ENCODE assay signal across 9 cellular contexts in genomic region chr7:94621120-94621519, GRCh38. TPM values are rescaled to one million over a fixed set of nuclear protein-coding genes. Genes with fewer than 3 reads are reported as not detected.
DNase-seq lines count a peak whose midpoint lies in the region; ATAC-seq, FAIRE-seq and TF ChIP-seq lines count a peak whose summit lies in the region.
"Had no signal": no experiment of that assay in that cellular context is flagged by ENCODE, and none has a peak within 500 bp of the region (broad histone marks: within the 10 kb centered on the region; RNA-seq: fewer than 3 reads in every experiment).

No MANE protein-coding gene starts in this region.

- H3K9me3 Mint-ChIP-seq in effector memory CD8-positive, alpha-beta T cell, result no peaks in the 10 kb centered on the region

- ATAC-seq in GM21717 (IDR thresholded peaks at IDR 0.05; ENCODE audit: unreplicated experiment), result peak; percentile 11
- no peak for ATAC-seq in effector memory CD8-positive, alpha-beta T cell (replicated peaks)

- no peaks in the 10 kb centered on the region for H3K9me1 ChIP-seq in keratinocyte (ENCODE audit: control insufficient read depth, extremely low read depth, insufficient read depth, low read length)

- DNase-seq in keratinocyte (ENCODE audit: low read depth, low spot score) (no peak), NCI-H748 (lab: John Stamatoyannopoulos, UW; ENCODE audit: unreplicated experiment) (no peak), NCI-H2029 (lab: John Stamatoyannopoulos, UW) (no peak), NCI-H1694 (lab: John Stamatoyannopoulos, UW) (no peak)
- no peak for DNase-seq in effector memory CD8-positive, alpha-beta T cell

- H3K27me3 Mint-ChIP-seq in effector memory CD8-positive, alpha-beta T cell, result no peaks in the 10 kb centered on the region

- H2AFZ ChIP-seq in KMS-11 (ENCODE audit: low read depth) (peak overlapping the region; percentile 7; the same call in 1 of the 2 replicates), keratinocyte (ENCODE audit: control insufficient read depth, low read length) (no peak overlapping the region)

- no peaks in the 10 kb centered on the region for H3K27me3 ChIP-seq in BLaER1
- H3K27me3 ChIP-seq in KMS-11 (ENCODE audit: insufficient read depth, low read depth), result no peaks in the 10 kb centered on the region
- H3K27me3 ChIP-seq in keratinocyte (ENCODE audit: control insufficient read depth, extremely low read depth, insufficient read depth, low read length), result no peaks in the 10 kb centered on the region

- H3K27ac Mint-ChIP-seq in effector memory CD8-positive, alpha-beta T cell, result no peak overlapping the region
- H3K27ac Mint-ChIP-seq: activated CD4-positive, alpha-beta T cell treated with anti-CD3 and anti-CD28 coated beads for 36 hours had no signal

- H3K4me2 ChIP-seq in BLaER1 (peak overlapping the region; percentile 48), KMS-11 (peak overlapping the region; percentile 56), keratinocyte (ENCODE audit: control insufficient read depth, extremely low read depth, insufficient read depth, low read depth, low read length) (no peak overlapping the region)

- no peak overlapping the region for H3K27ac ChIP-seq in BLaER1
- peak overlapping the region; percentile 82 for H3K27ac ChIP-seq in KMS-11
- peak overlapping the region; percentile 36 for H3K27ac ChIP-seq in keratinocyte (ENCODE audit: control insufficient read depth, insufficient read depth, low read length)

- H3K4me3 Mint-ChIP-seq in effector memory CD8-positive, alpha-beta T cell, result no peak overlapping the region
- H3K4me3 Mint-ChIP-seq: activated CD4-positive, alpha-beta T cell treated with anti-CD3 and anti-CD28 coated beads for 36 hours had no signal

- H3K9ac ChIP-seq in BLaER1 (no peak overlapping the region), KMS-11 (peak overlapping the region; percentile 20; the same call in 1 of the 2 replicates), keratinocyte (ENCODE audit: control insufficient read depth, extremely low read depth, insufficient read depth, low read length) (no peak overlapping the region)

- TF ChIP-seq CTCF in KMS-11 (conservative IDR thresholded peaks at IDR 0.05; ENCODE audit: low read depth, low read length) (no peak), keratinocyte (optimal IDR thresholded peaks at IDR 0.05 in 1 of 3, IDR thresholded peaks at IDR 0.05 in 1 of 3, conservative IDR thresholded peaks at IDR 0.05 in 1 of 3; ENCODE audit: extremely low read depth in 1 of 3, insufficient read depth in 2 of 3, low read length in 3 of 3) (no peak)

- H3K4me1 Mint-ChIP-seq in effector memory CD8-positive, alpha-beta T cell (ENCODE audit: low read depth in 2 of 2), result peaks cover 0 to 3% of the 10 kb centered on the region in 2 donors

- H3K79me2 ChIP-seq in KMS-11 (ENCODE audit: insufficient read depth, low read depth), result no peaks in the 10 kb centered on the region; the same call in 1 of the 2 replicates
- H3K79me2 ChIP-seq in keratinocyte (ENCODE audit: control insufficient read depth, insufficient read depth, low read length), result no peaks in the 10 kb centered on the region

- FAIRE-seq in keratinocyte (lab: Jason Lieb, UNC), result no peak

- H3K4me3 ChIP-seq in BLaER1 (no peak overlapping the region), KMS-11 (IDR thresholded peaks at IDR 0.05; ENCODE audit: insufficient read depth, low read depth, low read length) (no peak overlapping the region), keratinocyte (ENCODE audit: control insufficient read depth in 2 of 3, extremely low read depth in 1 of 3, insufficient read depth in 2 of 3, low read depth in 1 of 3, low read length in 3 of 3) (no peak overlapping the region)

- H3K36me3 ChIP-seq in BLaER1 (no peaks in the 10 kb centered on the region), KMS-11 (ENCODE audit: insufficient read depth) (no peaks in the 10 kb centered on the region), keratinocyte (ENCODE audit: control insufficient read depth in 2 of 2, extremely low read depth in 1 of 2, insufficient read depth in 2 of 2, low read length in 2 of 2) (no peaks in the 10 kb centered on the region)

- no peaks in the 10 kb centered on the region for H3K9me3 ChIP-seq in BLaER1
- no peaks in the 10 kb centered on the region for H3K9me3 ChIP-seq in keratinocyte (ENCODE audit: control insufficient read depth, low read depth, low read length)

- H4K20me1 ChIP-seq in BLaER1 (no peaks in the 10 kb centered on the region), KMS-11 (ENCODE audit: insufficient read depth) (no peaks in the 10 kb centered on the region), keratinocyte (ENCODE audit: control insufficient read depth, extremely low read depth, insufficient read depth, low read length) (no peaks in the 10 kb centered on the region)

- no peaks in the 10 kb centered on the region for H3K36me3 Mint-ChIP-seq in effector memory CD8-positive, alpha-beta T cell (ENCODE audit: insufficient read depth)

- dilution Hi-C loops in keratinocyte (cut with MboI; ENCODE audit: extremely low pct_ligation_motif_present, low sequenced_read_pairs), result no loop called here

- H3K4me1 ChIP-seq in BLaER1, result peaks cover 16% of the 10 kb centered on the region
- H3K4me1 ChIP-seq in KMS-11 (ENCODE audit: low read depth, poor library complexity, severe bottlenecking), result peaks cover 72% of the 10 kb centered on the region
- H3K4me1 ChIP-seq in keratinocyte (ENCODE audit: control insufficient read depth, extremely low read depth, insufficient read depth, low read length), result peaks cover 6% of the 10 kb centered on the region

RNA-seq across cellular contexts. Expression of gene SGCE, which starts 34.8 kb away (rescaled TPM):
- polyA plus RNA-seq in keratinocyte, result 4.3 to 10.5 TPM (median 7.9 TPM) in 3 replicates
- 1.3 TPM for polyA plus RNA-seq in keratinocyte (2011; ENCODE audit: low read depth)
- polyA plus RNA-seq in keratinocyte (2011; cell fraction: cytosol; rRNA removed), result 2.4 and 4.5 TPM in 2 replicates
- polyA plus RNA-seq in keratinocyte (2011; cell fraction: nucleus; rRNA removed), result 5.9 and 7.7 TPM in 2 replicates
- 1.0 and 4.2 TPM in 2 replicates for polyA plus RNA-seq in keratinocyte (2012; ENCODE audit: low replicate concordance)
- 2.2 to 5.5 TPM (median 3.3 TPM) in 3 replicates for polyA minus RNA-seq in keratinocyte
- polyA minus RNA-seq in keratinocyte (2011; cell fraction: cytosol; rRNA and poly(A)+ RNA removed), result 4.6 TPM
- 6.0 and 8.7 TPM in 2 replicates for polyA minus RNA-seq in keratinocyte (2011; cell fraction: nucleus; rRNA and poly(A)+ RNA removed)
